ENCODE assay signal across 1 cellular context in the genomic region with DNA sequence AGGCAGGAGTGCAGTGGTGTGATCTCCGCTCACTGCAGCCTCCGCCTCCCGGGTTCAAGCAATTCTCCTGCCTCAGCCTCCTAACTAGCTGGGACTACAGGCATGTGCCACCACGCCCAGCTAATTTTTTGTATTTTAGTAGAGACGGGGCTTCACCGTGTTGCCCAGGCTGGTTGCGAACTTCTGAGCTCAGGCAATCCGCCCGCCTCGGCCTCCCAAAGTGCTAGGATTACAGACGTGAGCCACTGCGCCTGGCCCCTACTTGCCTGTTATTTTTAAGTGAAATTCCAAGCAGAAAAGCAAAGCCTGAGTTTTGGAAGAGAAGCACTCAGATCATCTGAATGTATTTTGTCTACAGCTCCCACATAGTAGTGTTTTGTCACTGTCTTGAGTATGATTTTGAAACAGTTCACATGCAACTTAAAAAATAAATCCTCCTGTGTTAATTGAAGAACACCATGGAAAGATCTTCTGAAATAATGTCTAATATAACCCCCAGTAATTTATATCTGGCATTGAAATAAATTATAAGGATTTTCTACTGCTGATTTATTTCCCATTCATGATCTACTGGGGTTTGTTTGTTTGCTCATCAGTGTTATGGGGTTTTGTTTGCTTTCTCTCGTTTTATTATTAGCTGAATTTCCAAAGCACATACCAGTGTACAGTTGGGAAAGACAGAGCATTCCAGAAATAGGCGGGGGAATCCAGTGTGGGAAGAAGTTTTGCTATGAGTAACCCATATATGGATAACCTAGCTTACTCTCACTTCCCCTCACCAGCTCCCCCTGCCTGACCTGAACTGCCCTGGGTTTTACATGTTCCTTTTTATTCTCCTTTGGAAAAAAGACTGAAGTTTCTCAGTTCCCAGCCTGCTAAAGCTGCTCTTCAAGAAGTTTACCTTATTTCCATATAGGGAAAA.
TF ChIP-seq lines count a peak whose summit lies in the region.

No MANE protein-coding gene starts in this region.

TF ChIP-seq in A549, 52 proteins besides CTCF, POLR2A, EP300 and RAD21 (continued from another document):
- TF ChIP-seq, protein P1, sequence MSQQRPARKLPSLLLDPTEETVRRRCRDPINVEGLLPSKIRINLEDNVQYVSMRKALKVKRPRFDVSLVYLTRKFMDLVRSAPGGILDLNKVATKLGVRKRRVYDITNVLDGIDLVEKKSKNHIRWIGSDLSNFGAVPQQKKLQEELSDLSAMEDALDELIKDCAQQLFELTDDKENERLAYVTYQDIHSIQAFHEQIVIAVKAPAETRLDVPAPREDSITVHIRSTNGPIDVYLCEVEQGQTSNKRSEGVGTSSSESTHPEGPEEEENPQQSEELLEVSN (IDR thresholded peaks at IDR 0.05; ENCODE audit: borderline replicate concordance, low read depth): no peak
- TF ChIP-seq BHLHE40 (IDR thresholded peaks at IDR 0.05; ENCODE audit: low read depth, low read length) (no peak), GATA3 (IDR thresholded peaks at IDR 0.05; ENCODE audit: borderline replicate concordance) (peak; percentile 79), CHD2 (IDR thresholded peaks at IDR 0.05; ENCODE audit: low read length, partially characterized antibody) (no peak), FOSB (CRISPR knock-in tag; IDR thresholded peaks at IDR 0.05) (no peak), TP53 (CRISPR knock-in tag; IDR thresholded peaks at IDR 0.05) (no peak), SMC3 (IDR thresholded peaks at IDR 0.05) (peak; percentile 31; the same call in 1 of the 3 replicates), SREBF2 (IDR thresholded peaks at IDR 0.05) (no peak), MYC (IDR thresholded peaks at IDR 0.05; ENCODE audit: borderline replicate concordance, low read length) (no peak), NPAS2 (CRISPR knock-in tag; IDR thresholded peaks at IDR 0.05; ENCODE audit: borderline replicate concordance) (no peak), ZNF302 (CRISPR knock-in tag; IDR thresholded peaks at IDR 0.05) (no peak), HOXB5 (CRISPR knock-in tag; IDR thresholded peaks at IDR 0.05) (peak; percentile 13; the same call in 1 of the 2 replicates), EHF (CRISPR knock-in tag; IDR thresholded peaks at IDR 0.05) (no peak), ESRRA (IDR thresholded peaks at IDR 0.05; ENCODE audit: borderline replicate concordance, low read length) (no peak), JUN (IDR thresholded peaks at IDR 0.05) (peak; percentile 54 to 77; a peak in 4 of 5 replicates), KDM5A (IDR thresholded peaks at IDR 0.05) (no peak), NR3C1 (IDR thresholded peaks at IDR 0.05) (no peak), HOXA7 (CRISPR knock-in tag; IDR thresholded peaks at IDR 0.05) (no peak; the same call in 1 of the 2 replicates), CBX2 (IDR thresholded peaks at IDR 0.05; ENCODE audit: borderline replicate concordance, low read depth) (no peak), PHF8 (IDR thresholded peaks at IDR 0.05; ENCODE audit: borderline replicate concordance, low read depth) (no peak), TFCP2L1 (CRISPR knock-in tag; IDR thresholded peaks at IDR 0.05) (no peak), EHMT2 (IDR thresholded peaks at IDR 0.05; ENCODE audit: low read depth) (no peak), FOXS1 (CRISPR knock-in tag; IDR thresholded peaks at IDR 0.05) (no peak), NFE2L2 (conservative IDR thresholded peaks at IDR 0.05; ENCODE audit: low read length) (no peak), HOXB13 (CRISPR knock-in tag; IDR thresholded peaks at IDR 0.05; ENCODE audit: low read depth) (no peak; the same call in 1 of the 2 replicates), ZC3H11A (IDR thresholded peaks at IDR 0.05) (no peak), MAZ (IDR thresholded peaks at IDR 0.05; ENCODE audit: borderline replicate concordance, low read depth, low read length) (no peak), RARB (CRISPR knock-in tag; IDR thresholded peaks at IDR 0.05) (no peak), POLR2AphosphoS2 (conservative IDR thresholded peaks at IDR 0.05; ENCODE audit: low read length) (no peak), ZSCAN20 (CRISPR knock-in tag; IDR thresholded peaks at IDR 0.05) (peak; percentile 11; the same call in 1 of the 2 replicates), ZFP36 (IDR thresholded peaks at IDR 0.05; ENCODE audit: borderline replicate concordance, partially characterized antibody) (no peak), MAFK (IDR thresholded peaks at IDR 0.05; ENCODE audit: partially characterized antibody) (no peak), HDAC2 (IDR thresholded peaks at IDR 0.05) (no peak), HEYL (CRISPR knock-in tag; IDR thresholded peaks at IDR 0.05) (no peak), KDM1A (IDR thresholded peaks at IDR 0.05; ENCODE audit: low read depth) (no peak), RFX5 (IDR thresholded peaks at IDR 0.05) (no peak)
- TF ChIP-seq, protein P2, sequence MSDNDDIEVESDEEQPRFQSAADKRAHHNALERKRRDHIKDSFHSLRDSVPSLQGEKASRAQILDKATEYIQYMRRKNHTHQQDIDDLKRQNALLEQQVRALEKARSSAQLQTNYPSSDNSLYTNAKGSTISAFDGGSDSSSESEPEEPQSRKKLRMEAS (IDR thresholded peaks at IDR 0.05): peak; percentile 24; the same call in 1 of the 2 replicates
- TF ChIP-seq, protein P3, sequence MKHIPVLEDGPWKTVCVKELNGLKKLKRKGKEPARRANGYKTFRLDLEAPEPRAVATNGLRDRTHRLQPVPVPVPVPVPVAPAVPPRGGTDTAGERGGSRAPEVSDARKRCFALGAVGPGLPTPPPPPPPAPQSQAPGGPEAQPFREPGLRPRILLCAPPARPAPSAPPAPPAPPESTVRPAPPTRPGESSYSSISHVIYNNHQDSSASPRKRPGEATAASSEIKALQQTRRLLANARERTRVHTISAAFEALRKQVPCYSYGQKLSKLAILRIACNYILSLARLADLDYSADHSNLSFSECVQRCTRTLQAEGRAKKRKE (CRISPR knock-in tag; IDR thresholded peaks at IDR 0.05; ENCODE audit: low read depth): no peak
- TF ChIP-seq, protein P4, sequence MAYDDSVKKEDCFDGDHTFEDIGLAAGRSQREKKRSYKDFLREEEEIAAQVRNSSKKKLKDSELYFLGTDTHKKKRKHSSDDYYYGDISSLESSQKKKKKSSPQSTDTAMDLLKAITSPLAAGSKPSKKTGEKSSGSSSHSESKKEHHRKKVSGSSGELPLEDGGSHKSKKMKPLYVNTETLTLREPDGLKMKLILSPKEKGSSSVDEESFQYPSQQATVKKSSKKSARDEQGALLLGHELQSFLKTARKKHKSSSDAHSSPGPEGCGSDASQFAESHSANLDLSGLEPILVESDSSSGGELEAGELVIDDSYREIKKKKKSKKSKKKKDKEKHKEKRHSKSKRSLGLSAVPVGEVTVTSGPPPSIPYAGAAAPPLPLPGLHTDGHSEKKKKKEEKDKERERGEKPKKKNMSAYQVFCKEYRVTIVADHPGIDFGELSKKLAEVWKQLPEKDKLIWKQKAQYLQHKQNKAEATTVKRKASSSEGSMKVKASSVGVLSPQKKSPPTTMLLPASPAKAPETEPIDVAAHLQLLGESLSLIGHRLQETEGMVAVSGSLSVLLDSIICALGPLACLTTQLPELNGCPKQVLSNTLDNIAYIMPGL (CRISPR knock-in tag; IDR thresholded peaks at IDR 0.05; ENCODE audit: borderline replicate concordance): no peak
- TF ChIP-seq, protein P5, sequence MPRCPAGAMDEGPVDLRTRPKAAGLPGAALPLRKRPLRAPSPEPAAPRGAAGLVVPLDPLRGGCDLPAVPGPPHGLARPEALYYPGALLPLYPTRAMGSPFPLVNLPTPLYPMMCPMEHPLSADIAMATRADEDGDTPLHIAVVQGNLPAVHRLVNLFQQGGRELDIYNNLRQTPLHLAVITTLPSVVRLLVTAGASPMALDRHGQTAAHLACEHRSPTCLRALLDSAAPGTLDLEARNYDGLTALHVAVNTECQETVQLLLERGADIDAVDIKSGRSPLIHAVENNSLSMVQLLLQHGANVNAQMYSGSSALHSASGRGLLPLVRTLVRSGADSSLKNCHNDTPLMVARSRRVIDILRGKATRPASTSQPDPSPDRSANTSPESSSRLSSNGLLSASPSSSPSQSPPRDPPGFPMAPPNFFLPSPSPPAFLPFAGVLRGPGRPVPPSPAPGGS (IDR thresholded peaks at IDR 0.05): peak; percentile 72; the same call in 1 of the 3 replicates
- TF ChIP-seq, protein P6, sequence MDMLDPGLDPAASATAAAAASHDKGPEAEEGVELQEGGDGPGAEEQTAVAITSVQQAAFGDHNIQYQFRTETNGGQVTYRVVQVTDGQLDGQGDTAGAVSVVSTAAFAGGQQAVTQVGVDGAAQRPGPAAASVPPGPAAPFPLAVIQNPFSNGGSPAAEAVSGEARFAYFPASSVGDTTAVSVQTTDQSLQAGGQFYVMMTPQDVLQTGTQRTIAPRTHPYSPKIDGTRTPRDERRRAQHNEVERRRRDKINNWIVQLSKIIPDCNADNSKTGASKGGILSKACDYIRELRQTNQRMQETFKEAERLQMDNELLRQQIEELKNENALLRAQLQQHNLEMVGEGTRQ (IDR thresholded peaks at IDR 0.05): no peak
- TF ChIP-seq, protein P7, sequence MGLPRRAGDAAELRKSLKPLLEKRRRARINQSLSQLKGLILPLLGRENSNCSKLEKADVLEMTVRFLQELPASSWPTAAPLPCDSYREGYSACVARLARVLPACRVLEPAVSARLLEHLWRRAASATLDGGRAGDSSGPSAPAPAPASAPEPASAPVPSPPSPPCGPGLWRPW (IDR thresholded peaks at IDR 0.05): peak; percentile 74; the same call in 1 of the 2 replicates
- TF ChIP-seq, protein P8, sequence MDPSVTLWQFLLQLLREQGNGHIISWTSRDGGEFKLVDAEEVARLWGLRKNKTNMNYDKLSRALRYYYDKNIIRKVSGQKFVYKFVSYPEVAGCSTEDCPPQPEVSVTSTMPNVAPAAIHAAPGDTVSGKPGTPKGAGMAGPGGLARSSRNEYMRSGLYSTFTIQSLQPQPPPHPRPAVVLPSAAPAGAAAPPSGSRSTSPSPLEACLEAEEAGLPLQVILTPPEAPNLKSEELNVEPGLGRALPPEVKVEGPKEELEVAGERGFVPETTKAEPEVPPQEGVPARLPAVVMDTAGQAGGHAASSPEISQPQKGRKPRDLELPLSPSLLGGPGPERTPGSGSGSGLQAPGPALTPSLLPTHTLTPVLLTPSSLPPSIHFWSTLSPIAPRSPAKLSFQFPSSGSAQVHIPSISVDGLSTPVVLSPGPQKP (IDR thresholded peaks at IDR 0.05; ENCODE audit: low read depth, low read length): no peak
- TF ChIP-seq, protein P9, sequence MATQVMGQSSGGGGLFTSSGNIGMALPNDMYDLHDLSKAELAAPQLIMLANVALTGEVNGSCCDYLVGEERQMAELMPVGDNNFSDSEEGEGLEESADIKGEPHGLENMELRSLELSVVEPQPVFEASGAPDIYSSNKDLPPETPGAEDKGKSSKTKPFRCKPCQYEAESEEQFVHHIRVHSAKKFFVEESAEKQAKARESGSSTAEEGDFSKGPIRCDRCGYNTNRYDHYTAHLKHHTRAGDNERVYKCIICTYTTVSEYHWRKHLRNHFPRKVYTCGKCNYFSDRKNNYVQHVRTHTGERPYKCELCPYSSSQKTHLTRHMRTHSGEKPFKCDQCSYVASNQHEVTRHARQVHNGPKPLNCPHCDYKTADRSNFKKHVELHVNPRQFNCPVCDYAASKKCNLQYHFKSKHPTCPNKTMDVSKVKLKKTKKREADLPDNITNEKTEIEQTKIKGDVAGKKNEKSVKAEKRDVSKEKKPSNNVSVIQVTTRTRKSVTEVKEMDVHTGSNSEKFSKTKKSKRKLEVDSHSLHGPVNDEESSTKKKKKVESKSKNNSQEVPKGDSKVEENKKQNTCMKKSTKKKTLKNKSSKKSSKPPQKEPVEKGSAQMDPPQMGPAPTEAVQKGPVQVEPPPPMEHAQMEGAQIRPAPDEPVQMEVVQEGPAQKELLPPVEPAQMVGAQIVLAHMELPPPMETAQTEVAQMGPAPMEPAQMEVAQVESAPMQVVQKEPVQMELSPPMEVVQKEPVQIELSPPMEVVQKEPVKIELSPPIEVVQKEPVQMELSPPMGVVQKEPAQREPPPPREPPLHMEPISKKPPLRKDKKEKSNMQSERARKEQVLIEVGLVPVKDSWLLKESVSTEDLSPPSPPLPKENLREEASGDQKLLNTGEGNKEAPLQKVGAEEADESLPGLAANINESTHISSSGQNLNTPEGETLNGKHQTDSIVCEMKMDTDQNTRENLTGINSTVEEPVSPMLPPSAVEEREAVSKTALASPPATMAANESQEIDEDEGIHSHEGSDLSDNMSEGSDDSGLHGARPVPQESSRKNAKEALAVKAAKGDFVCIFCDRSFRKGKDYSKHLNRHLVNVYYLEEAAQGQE (IDR thresholded peaks at IDR 0.05): no peak
